12 cellular contexts compared by ENCODE assay signal in genomic region chr14:24238527-24239037, GRCh38. TPM values are rescaled to one million over a fixed set of nuclear protein-coding genes. Genes with fewer than 3 reads are reported as not detected.
DNase-seq lines count a peak whose midpoint lies in the region; ATAC-seq, FAIRE-seq and TF ChIP-seq lines count a peak whose summit lies in the region.
"Had no signal": no experiment of that assay in that cellular context is flagged by ENCODE, and none has a peak within 500 bp of the region (broad histone marks: within the 10 kb centered on the region; RNA-seq: fewer than 3 reads in every experiment).

No MANE protein-coding gene starts in this region.

- H3K9ac ChIP-seq in Loucy (ENCODE audit: low read depth, low read length, poor library complexity, severe bottlenecking) (no peak overlapping the region), Karpas-422 (ENCODE audit: low read length) (no peak overlapping the region), kidney (ENCODE audit: low read length in 2 of 2) (no peak overlapping the region)

- H2AFZ ChIP-seq in Loucy (ENCODE audit: low read length) (no peak overlapping the region), Karpas-422 (ENCODE audit: low read length) (no peak overlapping the region)

- peak overlapping the region; percentile 86 for H3K27ac Mint-ChIP-seq in activated CD4-positive, alpha-beta T cell treated with anti-CD3 and anti-CD28 coated beads for 36 hours
- H3K27ac Mint-ChIP-seq in neural crest cell (ENCODE audit: unreplicated experiment): peak overlapping the region; percentile 10

- TF ChIP-seq CTCF in Loucy (conservative IDR thresholded peaks at IDR 0.05; ENCODE audit: low read length) (no peak), bronchial epithelial cell (IDR thresholded peaks at IDR 0.05; ENCODE audit: insufficient read depth, low read length, severe bottlenecking) (no peak), neural crest cell (conservative IDR thresholded peaks at IDR 0.05) (no peak), kidney (IDR thresholded peaks at IDR 0.05; ENCODE audit: borderline replicate concordance, extremely low read depth, insufficient read depth) (no peak)

- intact Hi-C loops in activated CD4-positive, alpha-beta T cell treated with anti-CD3 and anti-CD28 coated beads for 36 hours (cut with DNase I, micrococcal nuclease): no loop called here
- intact Hi-C loops in kidney (cut with DNase I): no loop called here

- no peak overlapping the region for H3K4me3 ChIP-seq in Loucy (ENCODE audit: low read length, poor library complexity, severe bottlenecking)
- H3K4me3 ChIP-seq in bronchial epithelial cell (ENCODE audit: low read depth, low read length): no peak overlapping the region
- H3K4me3 ChIP-seq in Karpas-422 (ENCODE audit: low read length): no peak overlapping the region
- no peak overlapping the region for H3K4me3 ChIP-seq in kidney (ENCODE audit: low read length in 2 of 2)
- H3K4me3 ChIP-seq: tibial artery had no signal

- no peak for FAIRE-seq in bronchial epithelial cell (lab: Jason Lieb, UNC)
- FAIRE-seq in kidney (lab: Jason Lieb, UNC): no peak
- FAIRE-seq: A204.1 had no signal

- H3K27ac ChIP-seq in Karpas-422 (ENCODE audit: low read length) (no peak overlapping the region), kidney (ENCODE audit: low read depth in 2 of 2, low read length in 2 of 2) (no peak overlapping the region)
- H3K27ac ChIP-seq: tibial artery had no signal

- H3K9me2 ChIP-seq in Loucy (replicated peaks; ENCODE audit: low read depth, low read length) (no peaks in the 10 kb centered on the region), Karpas-422 (replicated peaks; ENCODE audit: insufficient read depth, low read length) (no peaks in the 10 kb centered on the region)

- no peaks in the 10 kb centered on the region for H3K9me3 ChIP-seq in Loucy (ENCODE audit: insufficient read depth, low read depth, low read length)
- no peaks in the 10 kb centered on the region for H3K9me3 ChIP-seq in Karpas-422 (ENCODE audit: low read length)
- H3K9me3 ChIP-seq in kidney (ENCODE audit: control insufficient read depth in 1 of 2, low read length in 2 of 2): no peaks in the 10 kb centered on the region
- H3K9me3 ChIP-seq: tibial artery had no signal

- H3K4me2 ChIP-seq in Loucy (ENCODE audit: low read depth, low read length, poor library complexity, severe bottlenecking) (peak overlapping the region; percentile 97), Karpas-422 (ENCODE audit: low read depth, low read length, poor library complexity, severe bottlenecking) (no peak overlapping the region)

- peaks cover 20% of the 10 kb centered on the region for H4K20me1 ChIP-seq in Loucy (ENCODE audit: insufficient read depth, low read length, poor library complexity, severe bottlenecking)
- H4K20me1 ChIP-seq in Karpas-422 (ENCODE audit: insufficient read depth, low read depth, low read length): peaks cover 6% of the 10 kb centered on the region; the same call in 1 of the 2 replicates

- no peak for ATAC-seq in activated CD4-positive, alpha-beta T cell treated with anti-CD3 and anti-CD28 coated beads for 36 hours

- H3K9me3 Mint-ChIP-seq in activated CD4-positive, alpha-beta T cell treated with anti-CD3 and anti-CD28 coated beads for 36 hours (ENCODE audit: low read depth): no peaks in the 10 kb centered on the region
- no peaks in the 10 kb centered on the region for H3K9me3 Mint-ChIP-seq in neural crest cell

- H3K4me1 ChIP-seq in Loucy (ENCODE audit: insufficient read depth, low read length, poor library complexity, severe bottlenecking) (peaks cover 59% of the 10 kb centered on the region), Karpas-422 (ENCODE audit: low read length) (peaks cover 53% of the 10 kb centered on the region), kidney (ENCODE audit: control insufficient read depth in 1 of 2, insufficient read depth in 1 of 2, low read depth in 1 of 2, low read length in 2 of 2) (peaks cover 20 to 33% of the 10 kb centered on the region in 2 donors)

- H3K27me3 ChIP-seq in Loucy (ENCODE audit: insufficient read depth, low read length, poor library complexity, severe bottlenecking) (no peaks in the 10 kb centered on the region), bronchial epithelial cell (ENCODE audit: control insufficient read depth, insufficient read depth, low read length) (no peaks in the 10 kb centered on the region), Karpas-422 (ENCODE audit: low read length) (no peaks in the 10 kb centered on the region)
- H3K27me3 ChIP-seq: tibial artery had no signal

- peaks cover 49% of the 10 kb centered on the region; the same call in 1 of the 2 replicates for H3K36me3 ChIP-seq in Loucy (ENCODE audit: insufficient read depth, low read length)
- peaks cover 26% of the 10 kb centered on the region for H3K36me3 ChIP-seq in bronchial epithelial cell (ENCODE audit: control insufficient read depth, insufficient read depth, low read length)
- peaks cover 65% of the 10 kb centered on the region for H3K36me3 ChIP-seq in Karpas-422 (ENCODE audit: insufficient read depth, low read length)
- H3K36me3 ChIP-seq in kidney (ENCODE audit: control insufficient read depth in 1 of 2, insufficient read depth in 2 of 2, low read length in 2 of 2): peaks cover 42 to 49% of the 10 kb centered on the region in 2 donors

- DNase-seq in activated CD4-positive, alpha-beta T cell treated with anti-CD3 and anti-CD28 coated beads for 36 hours: no peak
- DNase-seq in activated CD4-positive, alpha-beta T cell treated with anti-CD3 and anti-CD28 coated beads for 4 hours: no peak
- DNase-seq in bronchial epithelial cell (ENCODE audit: low read depth): peak; percentile 38
- DNase-seq in neural crest cell (ENCODE audit: low read depth, low spot score): no peak
- no peak for DNase-seq in Karpas-422
- DNase-seq in kidney: no peak
- DNase-seq in NCI-H748 treated with DMSO at 0.1 percent for 48 hours (lab: John Stamatoyannopoulos, UW): no peak
- DNase-seq: activated CD4-positive, CD25-positive, alpha-beta regulatory T cell treated with anti-CD3 and anti-CD28 coated beads, Interleukin-2, amount 50 U/mL, for 72 hours; occipital lobe had no signal

- POLR2A ChIA-PET in activated CD4-positive, alpha-beta T cell treated with anti-CD3 and anti-CD28 coated beads for 36 hours (lab: Charles Lee): interaction anchor here (1.0 kb wide), 2 partner anchors 58 to 59 kb away, joined by 3 to 4 read pairs; no protein-coding TSS in a partner anchor

- H3K79me2 ChIP-seq in Loucy (ENCODE audit: insufficient read depth, low read length) (peaks cover 66% of the 10 kb centered on the region), Karpas-422 (ENCODE audit: low read length) (peaks cover 51% of the 10 kb centered on the region)

- CTCF ChIA-PET in activated CD4-positive, alpha-beta T cell treated with anti-CD3 and anti-CD28 coated beads for 36 hours (lab: Charles Lee): interaction anchor here (0.8 to 16.9 kb wide), 7 partner anchors 9 to 124 kb away, joined by 3 to 430 read pairs (median 4); partner anchors contain the start of genes CHMP4A, CIDEB, DCAF11 and DHRS1

- no peak overlapping the region for H3K4me3 Mint-ChIP-seq in activated CD4-positive, alpha-beta T cell treated with anti-CD3 and anti-CD28 coated beads for 36 hours
- H3K4me3 Mint-ChIP-seq in neural crest cell: peak overlapping the region; percentile 84

- peaks cover 63% of the 10 kb centered on the region for H3K36me3 Mint-ChIP-seq in activated CD4-positive, alpha-beta T cell treated with anti-CD3 and anti-CD28 coated beads for 36 hours (ENCODE audit: low read depth)
- H3K36me3 Mint-ChIP-seq in neural crest cell (ENCODE audit: low read depth): peaks cover 9% of the 10 kb centered on the region

- H3K27me3 Mint-ChIP-seq in activated CD4-positive, alpha-beta T cell treated with anti-CD3 and anti-CD28 coated beads for 36 hours: no peaks in the 10 kb centered on the region
- no peaks in the 10 kb centered on the region for H3K27me3 Mint-ChIP-seq in neural crest cell (ENCODE audit: low read depth)

- H3K4me1 Mint-ChIP-seq in activated CD4-positive, alpha-beta T cell treated with anti-CD3 and anti-CD28 coated beads for 36 hours: peaks cover 75% of the 10 kb centered on the region
- peaks cover 36% of the 10 kb centered on the region for H3K4me1 Mint-ChIP-seq in neural crest cell

- H3F3A ChIP-seq in Loucy (ENCODE audit: low read depth): 0 out of 2 replicates have a peak, but pooled peaks cover 3% of the 10 kb centered on the region

RNA-seq across cellular contexts. Expression of gene TINF2, which starts 3.8 kb away (rescaled TPM):
- total RNA-seq in activated CD4-positive, alpha-beta T cell treated with anti-CD3 and anti-CD28 coated beads for 36 hours: 100 to 1,000 TPM in 1 of 2 experiments, 10 to 100 TPM in 1; 87.4 to 108 TPM
- total RNA-seq in bronchial epithelial cell (48.7 and 91.9 TPM in 2 replicates), neural crest cell (63.4 and 66.7 TPM in 2 replicates), kidney (99.4 TPM)
- total RNA-seq in Karpas-422 (2014; rRNA removed; shearing (Covaris generic); ENCODE audit: low replicate concordance): 81.1 and 104 TPM in 2 replicates
- polyA plus RNA-seq in kidney (ENCODE audit: insufficient read depth, low read depth, low replicate concordance): 57.0 TPM

RNA-seq across cellular contexts. Expression of gene GMPR2, which starts 5.9 kb away (rescaled TPM):
- 10 to 100 TPM; 56.7 to 59.6 TPM for total RNA-seq in activated CD4-positive, alpha-beta T cell treated with anti-CD3 and anti-CD28 coated beads for 36 hours
- total RNA-seq in bronchial epithelial cell (80.6 and 98.7 TPM in 2 replicates), neural crest cell (64.0 and 66.2 TPM in 2 replicates), kidney (75.0 TPM)
- 132 and 164 TPM in 2 replicates for total RNA-seq in Karpas-422 (2014; rRNA removed; shearing (Covaris generic); ENCODE audit: low replicate concordance)
- 92.5 TPM for polyA plus RNA-seq in kidney (ENCODE audit: insufficient read depth, low read depth, low replicate concordance)

RNA-seq across cellular contexts. Expression of gene NEDD8, which starts 6.4 kb away (rescaled TPM):
- 100 to 1,000 TPM; 187 to 217 TPM for total RNA-seq in activated CD4-positive, alpha-beta T cell treated with anti-CD3 and anti-CD28 coated beads for 36 hours
- total RNA-seq in bronchial epithelial cell (131 and 330 TPM in 2 replicates), neural crest cell (191 and 208 TPM in 2 replicates), kidney (145 TPM)
- total RNA-seq in Karpas-422 (2014; rRNA removed; shearing (Covaris generic); ENCODE audit: low replicate concordance): 293 and 323 TPM in 2 replicates
- 439 TPM for polyA plus RNA-seq in kidney (ENCODE audit: insufficient read depth, low read depth, low replicate concordance)

RNA-seq across cellular contexts. Expression of gene MDP1, which starts 22.7 kb away (rescaled TPM):
- 10 to 100 TPM in 1 of 2 experiments, 1 to 10 TPM in 1; 4.5 to 11.7 TPM for total RNA-seq in activated CD4-positive, alpha-beta T cell treated with anti-CD3 and anti-CD28 coated beads for 36 hours
- total RNA-seq in bronchial epithelial cell (13.4 and 21.1 TPM in 2 replicates), neural crest cell (19.0 and 25.9 TPM in 2 replicates), kidney (22.8 TPM)
- total RNA-seq in Karpas-422 (2014; rRNA removed; shearing (Covaris generic); ENCODE audit: low replicate concordance): 30.7 and 35.4 TPM in 2 replicates
- polyA plus RNA-seq in kidney (ENCODE audit: insufficient read depth, low read depth, low replicate concordance): 55.4 TPM

RNA-seq across cellular contexts. Expression of gene TGM1, which starts 24.4 kb away (rescaled TPM):
- total RNA-seq in activated CD4-positive, alpha-beta T cell treated with anti-CD3 and anti-CD28 coated beads for 36 hours: 1 to 10 TPM; 4.8 to 7.4 TPM
- 88.7 and 382 TPM in 2 replicates for total RNA-seq in bronchial epithelial cell
- total RNA-seq in neural crest cell: 4.5 and 6.4 TPM in 2 replicates
- total RNA-seq in Karpas-422 (2014; rRNA removed; shearing (Covaris generic); ENCODE audit: low replicate concordance): 1.3 and 5.2 TPM in 2 replicates
- 13.1 TPM for total RNA-seq in kidney
- polyA plus RNA-seq in kidney (ENCODE audit: insufficient read depth, low read depth, low replicate concordance): 4.5 TPM
